In genomic region chr4:37480509-37480908, GRCh38 we compare ENCODE assay signal across 20 cellular contexts.
DNase-seq lines count a peak whose midpoint lies in the region; FAIRE-seq and TF ChIP-seq lines count a peak whose summit lies in the region.
"Had no signal": no experiment of that assay in that cellular context is flagged by ENCODE, and none has a peak within 500 bp of the region (broad histone marks: within the 10 kb centered on the region; RNA-seq: fewer than 3 reads in every experiment).

No MANE protein-coding gene starts in this region.

- H3K4me3 Mint-ChIP-seq in Caco-2 (ENCODE audit: unreplicated experiment) (peak overlapping the region; percentile 45), progenitor cell of endocrine pancreas (ENCODE audit: low read depth) (no peak overlapping the region)
- H3K4me3 Mint-ChIP-seq: CD4-positive, CD25-positive, alpha-beta regulatory T cell; HFFc6 had no signal

- intact Hi-C loops in Caco-2 (cut with micrococcal nuclease; ENCODE audit: unreplicated experiment) (no loop called here), kidney (cut with DNase I) (no loop called here), ovary (cut with DNase I) (no loop called here)

- H3K27me3 ChIP-seq in Caco-2 (replicated peaks; ENCODE audit: control insufficient read depth, insufficient read depth, low read length) (no peaks in the 10 kb centered on the region), ovary (no peaks in the 10 kb centered on the region)
- H3K27me3 ChIP-seq: BLaER1 treated with 17β-estradiol and CSF1 and Interleukin-3, amounts not matched to agents 10 nM and 100 nM had no signal

- H3K36me3 ChIP-seq in Caco-2 (ENCODE audit: control insufficient read depth, insufficient read depth, low read length) (no peaks in the 10 kb centered on the region), kidney (ENCODE audit: control insufficient read depth in 1 of 2, insufficient read depth in 2 of 2, low read length in 2 of 2) (no peaks in the 10 kb centered on the region), ovary (no peaks in the 10 kb centered on the region)
- H3K36me3 ChIP-seq: BLaER1 treated with 17β-estradiol and CSF1 and Interleukin-3, amounts not matched to agents 10 nM and 100 nM; HAP-1 had no signal

- TF ChIP-seq CTCF in Caco-2 (IDR thresholded peaks at IDR 0.05; ENCODE audit: insufficient read depth in 1 of 2, low read depth in 1 of 2, low read length in 1 of 2, severe bottlenecking in 1 of 2, unreplicated experiment in 1 of 2), result no peak
- no peak for TF ChIP-seq CTCF in VCaP (conservative IDR thresholded peaks at IDR 0.05)
- TF ChIP-seq CTCF in kidney (IDR thresholded peaks at IDR 0.05; ENCODE audit: borderline replicate concordance, extremely low read depth, insufficient read depth), result no peak
- TF ChIP-seq CTCF in progenitor cell of endocrine pancreas (IDR thresholded peaks at IDR 0.05; ENCODE audit: unreplicated experiment), result no peak
- no peak for TF ChIP-seq CTCF in ovary (IDR thresholded peaks at IDR 0.05)
- TF ChIP-seq CTCF in coronary artery (IDR thresholded peaks at IDR 0.05), result no peak

- H3K4me1 ChIP-seq in Caco-2, result peaks cover 47% of the 10 kb centered on the region
- H3K4me1 ChIP-seq in kidney (ENCODE audit: control insufficient read depth in 1 of 2, insufficient read depth in 1 of 2, low read depth in 1 of 2, low read length in 2 of 2), result peaks cover 5 to 30% of the 10 kb centered on the region in 2 donors
- no peaks in the 10 kb centered on the region for H3K4me1 ChIP-seq in ovary (ENCODE audit: insufficient read depth)
- H3K4me1 ChIP-seq: HAP-1 had no signal

- no peak for TF ChIP-seq POLR2A in ovary (IDR thresholded peaks at IDR 0.05)

- FAIRE-seq in kidney (lab: Jason Lieb, UNC), result no peak
- FAIRE-seq: GM12892, H1 had no signal

- BruUV-seq in Caco-2 (replicated peaks; lab: Mats Ljungman, UMichigan), result no TSS peak

- 34 to 45% (median 38%) methylated on average over 4 of the region's 4 CpGs for WGBS in ovary, 3 donors

- DNase-seq in Caco-2 (peak; percentile 20 to 56), kidney (no peak), progenitor cell of endocrine pancreas (ENCODE audit: low spot score, unreplicated experiment) (no peak), DMS114 treated with DMSO at 0.1 percent for 48 hours (lab: John Stamatoyannopoulos, UW; ENCODE audit: unreplicated experiment) (no peak), ovary (no peak), coronary artery (ENCODE audit: low spot score) (no peak), EL (no peak)
- DNase-seq: 8988T; Calu3; CD4-positive, CD25-positive, alpha-beta regulatory T cell; DMS 273 treated with DMSO at 0.1 percent for 48 hours; DMS79; GDM1; HFFc6; IMR-90 had no signal

- H3K4me1 Mint-ChIP-seq in Caco-2 (ENCODE audit: low read depth, unreplicated experiment) (peaks cover 28% of the 10 kb centered on the region), progenitor cell of endocrine pancreas (ENCODE audit: low read depth) (peaks cover 10% of the 10 kb centered on the region)

- H3K27ac ChIP-seq in VCaP (peak overlapping the region; percentile 82), kidney (ENCODE audit: low read depth in 2 of 2, low read length in 2 of 2) (peak overlapping the region; percentile 23 to 57), ovary (no peak overlapping the region), coronary artery (no peak overlapping the region)
- H3K27ac ChIP-seq: BLaER1 treated with 17β-estradiol and CSF1 and Interleukin-3, amounts not matched to agents 10 nM and 100 nM had no signal

- H3K36me3 Mint-ChIP-seq in Caco-2 (ENCODE audit: insufficient read depth, unreplicated experiment), result peaks cover 5% of the 10 kb centered on the region
- peaks cover 26% of the 10 kb centered on the region for H3K36me3 Mint-ChIP-seq in progenitor cell of endocrine pancreas (ENCODE audit: insufficient read depth)
- H3K36me3 Mint-ChIP-seq: CD4-positive, CD25-positive, alpha-beta regulatory T cell had no signal

- H3K9me3 Mint-ChIP-seq in Caco-2 (ENCODE audit: unreplicated experiment), result no peaks in the 10 kb centered on the region
- peaks cover 21% of the 10 kb centered on the region for H3K9me3 Mint-ChIP-seq in progenitor cell of endocrine pancreas (ENCODE audit: low read depth)
- H3K9me3 Mint-ChIP-seq: HFFc6 had no signal

- H3K4me3 ChIP-seq in Caco-2 (ENCODE audit: low read depth, low read length) (no peak overlapping the region), kidney (ENCODE audit: low read length in 2 of 2) (peak overlapping the region in 1 of 2 donors; percentile 10), ovary (no peak overlapping the region), coronary artery (no peak overlapping the region)
- H3K4me3 ChIP-seq: BLaER1 treated with 17β-estradiol and CSF1 and Interleukin-3, amounts not matched to agents 10 nM and 100 nM; HAP-1 had no signal

- peaks cover 2% of the 10 kb centered on the region; the same call in 1 of the 2 replicates for H3K9me3 ChIP-seq in Caco-2
- H3K9me3 ChIP-seq in kidney (ENCODE audit: control insufficient read depth in 1 of 2, low read length in 2 of 2), result no peaks in the 10 kb centered on the region
- H3K9me3 ChIP-seq in ovary, result no peaks in the 10 kb centered on the region
- H3K9me3 ChIP-seq: HAP-1 had no signal

- H3K27me3 Mint-ChIP-seq in Caco-2 (ENCODE audit: insufficient read depth, unreplicated experiment) (no peaks in the 10 kb centered on the region), progenitor cell of endocrine pancreas (no peaks in the 10 kb centered on the region)

- no peak for TF ChIP-seq EP300 in ovary (IDR thresholded peaks at IDR 0.05)

- CTCF ChIA-PET in Caco-2 (lab: Charles Lee), result no interaction called here

- no peak overlapping the region for H3K9ac ChIP-seq in kidney (ENCODE audit: low read length in 2 of 2)
- H3K9ac ChIP-seq: BLaER1 treated with 17β-estradiol and CSF1 and Interleukin-3, amounts not matched to agents 10 nM and 100 nM had no signal

- peak overlapping the region; percentile 66 for H3K27ac Mint-ChIP-seq in Caco-2 (ENCODE audit: unreplicated experiment)
- peak overlapping the region; percentile 21 for H3K27ac Mint-ChIP-seq in progenitor cell of endocrine pancreas
- H3K27ac Mint-ChIP-seq: CD4-positive, CD25-positive, alpha-beta regulatory T cell; HFFc6 had no signal

- POLR2A ChIA-PET in Caco-2 (lab: Charles Lee), result no interaction called here

Comparison
In these comparisons a context has a peak if more than half of its experiments do, and no peak if none do; other contexts are left out.
1. DNase-seq: peak in Caco-2 (2 of 2); none in kidney (single experiment), progenitor cell of endocrine pancreas (single experiment), DMS114 treated with DMSO at 0.1 percent for 48 hours (single experiment), ovary (0 of 5), coronary artery (single experiment) and EL (single experiment).
2. H3K27ac ChIP-seq: peak in VCaP (single experiment) and kidney (2 of 2); none in ovary (0 of 2) and coronary artery (0 of 2).